Comparison of ENCODE assay signal across 1 cellular context in the genomic region with DNA sequence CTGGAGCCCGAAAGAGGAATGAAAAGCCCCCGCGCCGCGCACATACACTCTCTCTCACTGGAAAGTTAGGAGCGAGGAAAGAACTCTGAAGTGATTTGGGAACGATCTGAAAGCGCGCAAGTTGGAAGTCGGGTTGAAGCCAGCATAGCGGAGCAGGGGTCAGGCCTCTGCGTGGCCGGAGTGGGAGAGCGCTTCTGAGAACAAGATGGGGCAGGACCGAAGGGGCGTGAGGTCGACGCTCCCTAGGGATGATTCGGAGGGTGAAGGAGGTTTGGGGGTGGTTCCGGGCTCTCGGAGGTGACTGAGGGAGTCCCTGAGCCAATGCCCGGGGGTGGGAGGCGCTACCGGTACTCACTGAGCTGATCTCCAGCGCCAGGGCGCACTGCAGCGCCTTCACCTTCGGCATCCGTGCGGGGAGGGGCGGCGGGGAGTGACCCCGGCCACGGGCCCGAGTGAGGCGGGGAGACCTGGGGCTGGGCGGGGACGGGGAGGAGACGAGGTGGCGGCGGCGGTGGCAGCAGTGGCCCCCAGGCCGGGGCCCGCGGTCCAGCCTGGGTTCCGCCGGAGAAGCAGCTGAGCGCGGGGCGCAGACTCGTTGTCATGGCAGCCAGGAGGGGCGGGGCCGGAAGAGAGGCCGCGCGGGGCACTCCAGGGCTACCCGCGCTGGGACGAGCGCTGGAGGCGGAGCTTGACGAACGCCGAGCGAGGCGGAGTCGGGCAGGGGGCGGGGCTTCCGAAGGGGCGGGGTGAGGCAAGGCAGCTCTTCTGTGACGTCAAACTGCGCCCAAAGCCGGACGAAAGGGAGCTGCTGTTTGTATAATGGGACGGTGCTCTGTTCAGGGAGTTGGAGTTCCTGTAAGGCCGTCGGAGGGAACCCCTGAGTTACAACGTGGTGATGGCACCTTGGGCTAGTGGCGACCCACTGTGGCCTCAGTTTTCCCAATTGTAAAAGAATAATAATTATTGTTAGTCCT.
TF ChIP-seq lines count a peak whose summit lies in the region.

TSS of gene SPATA6 (minus strand) at position 602 of the 974 bp plus-strand sequence. CDS start at position 406, 196 bp downstream.

TF ChIP-seq in K562, 482 proteins besides CTCF, POLR2A, EP300 and RAD21 (continued from another document):
- TF ChIP-seq CREB3L1 (IDR thresholded peaks at IDR 0.05; ENCODE audit: borderline replicate concordance, low read depth): no peak
- peak in 1 of 3 experiments; percentile 9 for TF ChIP-seq YY1 (IDR thresholded peaks at IDR 0.05; ENCODE audit: borderline replicate concordance in 1 of 3, control insufficient read depth in 1 of 3, extremely low read depth in 1 of 3, insufficient read depth in 3 of 3, insufficient read length in 1 of 3, insufficient replicate concordance in 2 of 3, low read depth in 1 of 3, low read length in 2 of 3)
- TF ChIP-seq TGIF2 (CRISPR knock-in tag; IDR thresholded peaks at IDR 0.05): no peak
- TF ChIP-seq, protein P1, sequence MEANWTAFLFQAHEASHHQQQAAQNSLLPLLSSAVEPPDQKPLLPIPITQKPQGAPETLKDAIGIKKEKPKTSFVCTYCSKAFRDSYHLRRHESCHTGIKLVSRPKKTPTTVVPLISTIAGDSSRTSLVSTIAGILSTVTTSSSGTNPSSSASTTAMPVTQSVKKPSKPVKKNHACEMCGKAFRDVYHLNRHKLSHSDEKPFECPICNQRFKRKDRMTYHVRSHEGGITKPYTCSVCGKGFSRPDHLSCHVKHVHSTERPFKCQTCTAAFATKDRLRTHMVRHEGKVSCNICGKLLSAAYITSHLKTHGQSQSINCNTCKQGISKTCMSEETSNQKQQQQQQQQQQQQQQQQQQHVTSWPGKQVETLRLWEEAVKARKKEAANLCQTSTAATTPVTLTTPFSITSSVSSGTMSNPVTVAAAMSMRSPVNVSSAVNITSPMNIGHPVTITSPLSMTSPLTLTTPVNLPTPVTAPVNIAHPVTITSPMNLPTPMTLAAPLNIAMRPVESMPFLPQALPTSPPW (CRISPR knock-in tag; IDR thresholded peaks at IDR 0.05): peak; percentile 81
- no peak for TF ChIP-seq RNF219 (CRISPR knock-in tag; IDR thresholded peaks at IDR 0.05)
- peak; percentile 74 for TF ChIP-seq GABPA (tag; conservative IDR thresholded peaks at IDR 0.05; ENCODE audit: low read depth)
- peak; percentile 7 for TF ChIP-seq HNRNPLL (IDR thresholded peaks at IDR 0.05; ENCODE audit: low read depth, low read length, poor library complexity, severe bottlenecking)
- TF ChIP-seq ATF1 (CRISPR knock-in tag; IDR thresholded peaks at IDR 0.05): no peak
- TF ChIP-seq ATF1 (tag; IDR thresholded peaks at IDR 0.05): peak; percentile 69
- 0 out of 2 replicates have a peak, but pooled peaks have one; percentile 61 for TF ChIP-seq BMI1 (IDR thresholded peaks at IDR 0.05; ENCODE audit: low read length)
- TF ChIP-seq SIN3A (IDR thresholded peaks at IDR 0.05; ENCODE audit: borderline replicate concordance in 2 of 2, control insufficient read depth in 1 of 2, low read depth in 2 of 2, low read length in 2 of 2): 0 out of 4 replicates have a peak, but pooled peaks of 1 of the 2 experiments have one; percentile 9
- TF ChIP-seq, protein P2, sequence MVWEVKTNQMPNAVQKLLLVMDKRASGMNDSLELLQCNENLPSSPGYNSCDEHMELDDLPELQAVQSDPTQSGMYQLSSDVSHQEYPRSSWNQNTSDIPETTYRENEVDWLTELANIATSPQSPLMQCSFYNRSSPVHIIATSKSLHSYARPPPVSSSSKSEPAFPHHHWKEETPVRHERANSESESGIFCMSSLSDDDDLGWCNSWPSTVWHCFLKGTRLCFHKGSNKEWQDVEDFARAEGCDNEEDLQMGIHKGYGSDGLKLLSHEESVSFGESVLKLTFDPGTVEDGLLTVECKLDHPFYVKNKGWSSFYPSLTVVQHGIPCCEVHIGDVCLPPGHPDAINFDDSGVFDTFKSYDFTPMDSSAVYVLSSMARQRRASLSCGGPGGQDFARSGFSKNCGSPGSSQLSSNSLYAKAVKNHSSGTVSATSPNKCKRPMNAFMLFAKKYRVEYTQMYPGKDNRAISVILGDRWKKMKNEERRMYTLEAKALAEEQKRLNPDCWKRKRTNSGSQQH (CRISPR knock-in tag; IDR thresholded peaks at IDR 0.05): no peak
- TF ChIP-seq MIER1 (IDR thresholded peaks at IDR 0.05; ENCODE audit: low read depth): no peak
- peak; percentile 67 for TF ChIP-seq TBP (optimal IDR thresholded peaks at IDR 0.05; ENCODE audit: low read depth, low read length)
- peak; percentile 91 for TF ChIP-seq RFX1 (IDR thresholded peaks at IDR 0.05)
- peak; percentile 42; the same call in 1 of the 2 replicates for TF ChIP-seq POLR2G (IDR thresholded peaks at IDR 0.05; ENCODE audit: low read depth, low read length)
- TF ChIP-seq PML (IDR thresholded peaks at IDR 0.05; ENCODE audit: low read length): peak; percentile 29; the same call in 1 of the 2 replicates
- TF ChIP-seq RBFOX2 (IDR thresholded peaks at IDR 0.05; ENCODE audit: low read depth, low read length): 0 out of 2 replicates have a peak, but pooled peaks have one; percentile 28
- TF ChIP-seq MAZ (CRISPR knock-in tag; conservative IDR thresholded peaks at IDR 0.05 in 1 of 2, IDR thresholded peaks at IDR 0.05 in 1 of 2): peak; percentile 61 to 78
- no peak for TF ChIP-seq CBX8 (IDR thresholded peaks at IDR 0.05; ENCODE audit: borderline replicate concordance, extremely low read depth, low read depth, low read length, poor library complexity, severe bottlenecking)
- TF ChIP-seq KAT2B (IDR thresholded peaks at IDR 0.05; ENCODE audit: low read depth, low read length): no peak
